16 cellular contexts compared by ENCODE assay signal in the genomic region with DNA sequence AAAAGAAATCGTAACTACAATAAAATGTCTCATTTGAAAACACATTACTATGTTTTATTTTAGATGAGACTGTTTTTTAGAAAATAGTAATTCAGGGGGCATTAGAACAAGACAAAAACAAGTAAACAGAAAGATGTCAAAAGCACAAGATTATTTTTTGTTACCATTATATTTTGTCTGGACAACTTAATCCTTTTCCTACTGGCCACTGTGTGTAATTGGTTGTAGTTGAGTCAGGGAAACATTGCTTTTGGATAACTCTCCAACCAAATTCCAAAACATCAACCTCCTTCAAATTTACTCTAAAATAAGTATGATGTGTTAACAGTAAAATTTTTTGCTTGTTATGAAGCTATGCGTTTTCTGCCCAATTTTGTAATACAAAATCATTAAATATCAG. TPM values are rescaled to one million over a fixed set of nuclear protein-coding genes. Genes with fewer than 3 reads are reported as not detected.
DNase-seq lines count a peak whose midpoint lies in the region; ATAC-seq and TF ChIP-seq lines count a peak whose summit lies in the region.
"Had no signal": no experiment of that assay in that cellular context is flagged by ENCODE, and none has a peak within 500 bp of the region (broad histone marks: within the 10 kb centered on the region; RNA-seq: fewer than 3 reads in every experiment).

No MANE protein-coding gene starts in this region.

- no peak overlapping the region for H4K91ac ChIP-seq in trophoblast cell (ENCODE audit: low read depth, low read length)

- H2BK5ac ChIP-seq in trophoblast cell (ENCODE audit: low read depth, low read length, poor library complexity): no peak overlapping the region

- TF ChIP-seq CTCF in HFFc6 (IDR thresholded peaks at IDR 0.05) (peak; percentile 25; the same call in 1 of the 2 replicates), endodermal cell (conservative IDR thresholded peaks at IDR 0.05) (peak; percentile 52), neural crest cell (conservative IDR thresholded peaks at IDR 0.05) (peak; percentile 42), type B pancreatic cell (conservative IDR thresholded peaks at IDR 0.05) (peak; percentile 62)

- H3K4me1 ChIP-seq in endodermal cell (ENCODE audit: control insufficient read depth, insufficient read depth, low read length): no peaks in the 10 kb centered on the region
- peaks cover 12% of the 10 kb centered on the region in 2 experiments for H3K4me1 ChIP-seq in trophoblast cell (ENCODE audit: control insufficient read depth in 1 of 2, insufficient read depth in 2 of 2, low read length in 2 of 2)
- H3K4me1 ChIP-seq: BLaER1 had no signal

- no peak overlapping the region for H2AK5ac ChIP-seq in trophoblast cell (ENCODE audit: low read length)

- DNase-seq in HFFc6 (no peak), endodermal cell (no peak), neural crest cell (ENCODE audit: low read depth, low spot score) (no peak), type B pancreatic cell (ENCODE audit: extremely low spot score, unreplicated experiment) (no peak), trophoblast cell (no peak), NCI-H146 treated with DMSO at 0.1 percent for 48 hours (lab: John Stamatoyannopoulos, UW; ENCODE audit: unreplicated experiment) (no peak)
- DNase-seq: CD4-positive, alpha-beta memory T cell; DND-41; EL; HCEC 1CT; KG1 had no signal

- H3K4me1 Mint-ChIP-seq in HFFc6 (ENCODE audit: low read depth): peaks cover 20% of the 10 kb centered on the region
- peaks cover 22% of the 10 kb centered on the region for H3K4me1 Mint-ChIP-seq in endodermal cell
- H3K4me1 Mint-ChIP-seq in neural crest cell: peaks cover 39% of the 10 kb centered on the region
- peaks cover 51% of the 10 kb centered on the region for H3K4me1 Mint-ChIP-seq in type B pancreatic cell (ENCODE audit: unreplicated experiment)
- H3K4me1 Mint-ChIP-seq: CD4-positive, alpha-beta memory T cell had no signal

- no peak overlapping the region for H4K12ac ChIP-seq in trophoblast cell (ENCODE audit: low read depth, low read length)

- H3K79me1 ChIP-seq in trophoblast cell (ENCODE audit: low read length): peaks cover 16% of the 10 kb centered on the region

- peaks cover 71% of the 10 kb centered on the region for H3K27me3 ChIP-seq in endodermal cell (ENCODE audit: control insufficient read depth, insufficient read depth, low read length, poor library complexity, severe bottlenecking)
- H3K27me3 ChIP-seq in trophoblast cell (ENCODE audit: insufficient read depth, low read length): peaks cover 2% of the 10 kb centered on the region

- no peak overlapping the region for H2BK12ac ChIP-seq in trophoblast cell (ENCODE audit: low read length)

- ATAC-seq in GM21529 (IDR thresholded peaks at IDR 0.05; ENCODE audit: unreplicated experiment): no peak
- ATAC-seq: GM23338 had no signal

- no peak overlapping the region for H2BK120ac ChIP-seq in trophoblast cell (ENCODE audit: insufficient read depth, low read length, poor library complexity)

- WGBS in endodermal cell (ENCODE audit: insufficient coverage in 1 of 2, insufficient read length in 1 of 2), 2 experiments: 88% methylated on average over 1 of the region's 2 CpGs; no CpG with 5 or more reads in 1 of the 2 experiments
- no CpG with 5 or more reads among the region's 2 CpGs for WGBS in trophoblast cell (ENCODE audit: extremely low coverage, insufficient coverage, insufficient read length)

- no peak overlapping the region for H3K4me3 ChIP-seq in endodermal cell (ENCODE audit: low read length)
- no peak overlapping the region for H3K4me3 ChIP-seq in trophoblast cell (ENCODE audit: low read depth, low read length)
- H3K4me3 ChIP-seq: BLaER1, GM23338 had no signal

- H3K9ac ChIP-seq in endodermal cell (ENCODE audit: extremely low read depth, low read length, poor library complexity, severe bottlenecking) (no peak overlapping the region), trophoblast cell (ENCODE audit: low read length) (no peak overlapping the region)
- H3K9ac ChIP-seq: BLaER1 had no signal

- H3K14ac ChIP-seq in trophoblast cell (ENCODE audit: low read length): no peak overlapping the region

- no peak overlapping the region for H3K4ac ChIP-seq in trophoblast cell (ENCODE audit: low read depth, low read length)

- peaks cover 9% of the 10 kb centered on the region for H3K79me2 ChIP-seq in trophoblast cell (ENCODE audit: control insufficient read depth, insufficient read depth, low read length, poor library complexity)

- H3K27ac Mint-ChIP-seq in HFFc6 (no peak overlapping the region; the same call in 1 of the 2 replicates), endodermal cell (no peak overlapping the region), neural crest cell (ENCODE audit: unreplicated experiment) (no peak overlapping the region), type B pancreatic cell (peak overlapping the region; percentile 48)
- H3K27ac Mint-ChIP-seq: CD14-positive monocyte; CD4-positive, alpha-beta memory T cell; GM23338 had no signal

- H3K36me3 ChIP-seq in endodermal cell (ENCODE audit: control insufficient read depth, insufficient read depth, low read length): no peaks in the 10 kb centered on the region
- no peaks in the 10 kb centered on the region for H3K36me3 ChIP-seq in trophoblast cell (ENCODE audit: control insufficient read depth in 1 of 2, insufficient read depth in 2 of 2, low read length in 2 of 2)
- H3K36me3 ChIP-seq: BLaER1 had no signal

- no peak overlapping the region for H3K27ac ChIP-seq in endodermal cell (ENCODE audit: low read depth, low read length)
- no peak overlapping the region for H3K27ac ChIP-seq in trophoblast cell (ENCODE audit: low read depth, low read length)
- H3K27ac ChIP-seq: BLaER1 had no signal

- H3K36me3 Mint-ChIP-seq in HFFc6 (ENCODE audit: low read depth) (no peaks in the 10 kb centered on the region), endodermal cell (ENCODE audit: low read depth) (no peaks in the 10 kb centered on the region), neural crest cell (ENCODE audit: low read depth) (no peaks in the 10 kb centered on the region), type B pancreatic cell (no peaks in the 10 kb centered on the region)
- H3K36me3 Mint-ChIP-seq: CD14-positive monocyte; CD4-positive, alpha-beta memory T cell had no signal

- no peak overlapping the region for H3K18ac ChIP-seq in trophoblast cell (ENCODE audit: low read length)

- H2AFZ ChIP-seq in trophoblast cell (ENCODE audit: insufficient read depth, low read length, poor library complexity): no peak overlapping the region
- H2AFZ ChIP-seq: GM23338 had no signal

- no peaks in the 10 kb centered on the region for H3K9me3 Mint-ChIP-seq in HFFc6
- no peaks in the 10 kb centered on the region for H3K9me3 Mint-ChIP-seq in endodermal cell
- H3K9me3 Mint-ChIP-seq in neural crest cell: no peaks in the 10 kb centered on the region
- no peaks in the 10 kb centered on the region for H3K9me3 Mint-ChIP-seq in type B pancreatic cell
- H3K9me3 Mint-ChIP-seq: GM23338 had no signal

- no peak overlapping the region for H4K8ac ChIP-seq in trophoblast cell (ENCODE audit: low read depth, low read length)

- H3K9me3 ChIP-seq in endodermal cell (ENCODE audit: control insufficient read depth, low read length): no peaks in the 10 kb centered on the region
- peaks cover 2% of the 10 kb centered on the region for H3K9me3 ChIP-seq in trophoblast cell (ENCODE audit: insufficient read depth, low read depth, low read length)

- H3K23ac ChIP-seq in trophoblast cell (ENCODE audit: low read length): no peak overlapping the region

- H3K4me2 ChIP-seq in trophoblast cell (ENCODE audit: low read length): no peak overlapping the region
- H3K4me2 ChIP-seq: BLaER1, GM23338 had no signal

- H3K4me3 Mint-ChIP-seq in HFFc6 (no peak overlapping the region), endodermal cell (no peak overlapping the region), neural crest cell (no peak overlapping the region), type B pancreatic cell (peak overlapping the region; percentile 13)
- H3K4me3 Mint-ChIP-seq: CD4-positive, alpha-beta memory T cell; GM23338 had no signal

- H3K27me3 Mint-ChIP-seq in HFFc6 (ENCODE audit: insufficient read depth) (peaks cover 11% of the 10 kb centered on the region; the same call in 1 of the 2 replicates), endodermal cell (ENCODE audit: insufficient read depth) (peaks cover 77% of the 10 kb centered on the region), neural crest cell (ENCODE audit: low read depth) (peaks cover 58% of the 10 kb centered on the region), type B pancreatic cell (peaks cover 27% of the 10 kb centered on the region)

RNA-seq across cellular contexts. Expression of a gene that starts 11.5 kb away (rescaled TPM):
- 10 to 100 TPM; 69.1 to 85.4 (median 74.1) TPM for total RNA-seq in HFFc6 (2021; fragmentation: NEBNext Ultra II Directional; extraction: Animal tissue kit (Norgen Biotek cat#: 25700))
- total RNA-seq in endodermal cell (1 to 10 TPM; 1.8 to 2.3 TPM), neural crest cell (101 and 107 TPM in 2 replicates), type B pancreatic cell (ENCODE audit: low replicate concordance) (250 and 255 TPM in 2 replicates)
- 80.5 TPM for polyA plus RNA-seq in endodermal cell (2013, experiment 1 of 2)
- polyA plus RNA-seq in endodermal cell (2013, experiment 2 of 2): 81.9 TPM
- polyA plus RNA-seq in trophoblast cell (2013): 19.4 and 19.9 TPM in 2 replicates
- total RNA-seq: CD4-positive, alpha-beta memory T cell; G401 had no signal
- polyA plus RNA-seq: CD4-positive, alpha-beta memory T cell had no signal

Comparison
In these comparisons a context has a peak if more than half of its experiments do, and no peak if none do; other contexts are left out.
1. RNA of a gene that starts 11.5 kb away (total RNA-seq): 250 to 255 TPM in type B pancreatic cell, 101 to 107 TPM in neural crest cell and 69.1 to 85.4 TPM in HFFc6; 1.8 to 2.3 TPM in endodermal cell; every median in the first group is over 10 times any median in the second.
2. Peak in every context shown above with its lines, with median percentiles within 50 percentile points of each other: CTCF ChIP-seq.